15 cellular contexts compared by ENCODE assay signal in genomic region chr11:8382436-8383053, GRCh38.
DNase-seq lines count a peak whose midpoint lies in the region; ATAC-seq, FAIRE-seq and TF ChIP-seq lines count a peak whose summit lies in the region.
"Had no signal": no experiment of that assay in that cellular context is flagged by ENCODE, and none has a peak within 500 bp of the region (broad histone marks: within the 10 kb centered on the region; RNA-seq: fewer than 3 reads in every experiment).

No MANE protein-coding gene starts in this region.

- H3K27me3 Mint-ChIP-seq in endodermal cell (ENCODE audit: insufficient read depth) (no peaks in the 10 kb centered on the region), neural crest cell (ENCODE audit: low read depth) (no peaks in the 10 kb centered on the region)

- WGBS in endodermal cell (ENCODE audit: insufficient coverage in 1 of 2, insufficient read length in 1 of 2), 2 experiments = 92 to 96% methylated on average over 4 to 9 of the region's 9 CpGs

- H3K4me3 ChIP-seq in endodermal cell (ENCODE audit: low read length) = no peak overlapping the region
- H3K4me3 ChIP-seq: spleen had no signal

- FAIRE-seq in RCC 7860 (lab: Jason Lieb, UNC) = peak; percentile 84
- FAIRE-seq: islet of Langerhans, TTC549 had no signal

- no peaks in the 10 kb centered on the region for H3K36me3 ChIP-seq in endodermal cell (ENCODE audit: control insufficient read depth, insufficient read depth, low read length)
- H3K36me3 ChIP-seq: spleen had no signal

- DNase-seq in ELF-1 (ENCODE audit: low read depth, low spot score) (peak; percentile 45), RCC 7860 (ENCODE audit: low spot score) (peak; percentile 58), endodermal cell (no peak), neural crest cell (ENCODE audit: low read depth, low spot score) (no peak)
- DNase-seq in stimulated activated CD4-positive, alpha-beta T cell treated with anti-CD3 and anti-CD28 coated beads, Interleukin-2, amount 100 ng/mL, for 48 hours = no peak
- DNase-seq: aorta, NCI-H2029 had no signal

- no peaks in the 10 kb centered on the region for H3K27me3 ChIP-seq in endodermal cell (ENCODE audit: control insufficient read depth, insufficient read depth, low read length, poor library complexity, severe bottlenecking)
- H3K27me3 ChIP-seq: spleen had no signal

- H3K4me3 Mint-ChIP-seq in endodermal cell = no peak overlapping the region
- no peak overlapping the region for H3K4me3 Mint-ChIP-seq in neural crest cell
- H3K4me3 Mint-ChIP-seq: natural killer cell treated with Interleukin-12 subunit alpha and Interleukin-12 subunit beta and Interleukin-15 and Interleukin-18, amount 100 ng/mL, for 72 hours had no signal

- H3K4me1 ChIP-seq in endodermal cell (ENCODE audit: control insufficient read depth, insufficient read depth, low read length) = no peaks in the 10 kb centered on the region
- H3K4me1 ChIP-seq: spleen had no signal

- H3K4me1 Mint-ChIP-seq in endodermal cell (no peaks in the 10 kb centered on the region), neural crest cell (peaks cover 22% of the 10 kb centered on the region)

- H3K9me3 ChIP-seq in endodermal cell (ENCODE audit: control insufficient read depth, low read length) = no peaks in the 10 kb centered on the region
- H3K9me3 ChIP-seq: spleen had no signal

- H3K9me3 Mint-ChIP-seq in endodermal cell (no peaks in the 10 kb centered on the region), neural crest cell (peaks cover 8% of the 10 kb centered on the region)
- H3K9me3 Mint-ChIP-seq: natural killer cell treated with Interleukin-12 subunit alpha and Interleukin-12 subunit beta and Interleukin-15 and Interleukin-18, amount 100 ng/mL, for 72 hours had no signal

- H3K27ac Mint-ChIP-seq in endodermal cell (no peak overlapping the region), neural crest cell (ENCODE audit: unreplicated experiment) (peak overlapping the region; percentile 24)
- H3K27ac Mint-ChIP-seq: natural killer cell treated with Interleukin-12 subunit alpha and Interleukin-12 subunit beta and Interleukin-15 and Interleukin-18, amount 100 ng/mL, for 72 hours had no signal

- no peak overlapping the region for H3K9ac ChIP-seq in endodermal cell (ENCODE audit: extremely low read depth, low read length, poor library complexity, severe bottlenecking)

- ATAC-seq in GM21515 (IDR thresholded peaks at IDR 0.05; ENCODE audit: unreplicated experiment) (no peak), GM19397 (IDR thresholded peaks at IDR 0.05; ENCODE audit: unreplicated experiment) (no peak), GM21825 (IDR thresholded peaks at IDR 0.05; ENCODE audit: unreplicated experiment) (no peak)

- H3K36me3 Mint-ChIP-seq in endodermal cell (ENCODE audit: low read depth) = no peaks in the 10 kb centered on the region
- peaks cover 5% of the 10 kb centered on the region for H3K36me3 Mint-ChIP-seq in neural crest cell (ENCODE audit: low read depth)
- H3K36me3 Mint-ChIP-seq: natural killer cell treated with Interleukin-12 subunit alpha and Interleukin-12 subunit beta and Interleukin-15 and Interleukin-18, amount 100 ng/mL, for 72 hours had no signal

- TF ChIP-seq CTCF in endodermal cell (conservative IDR thresholded peaks at IDR 0.05) = no peak
- no peak for TF ChIP-seq CTCF in neural crest cell (conservative IDR thresholded peaks at IDR 0.05)

- peak overlapping the region; percentile 2 for H3K27ac ChIP-seq in endodermal cell (ENCODE audit: low read depth, low read length)
- H3K27ac ChIP-seq: C4-2B, spleen had no signal

Comparison
In these comparisons a context has a peak if more than half of its experiments do, and no peak if none do; other contexts are left out.
1. DNase-seq: peak in ELF-1 (single experiment) and RCC 7860 (single experiment); none in endodermal cell (single experiment), neural crest cell (single experiment) and stimulated activated CD4-positive, alpha-beta T cell treated with anti-CD3 and anti-CD28 coated beads, Interleukin-2, amount 100 ng/mL, for 48 hours (0 of 2).